8 cellular contexts compared by ENCODE assay signal in genomic region chr1:27402349-27402754, GRCh38. TPM values are rescaled to one million over a fixed set of nuclear protein-coding genes. Genes with fewer than 3 reads are reported as not detected.
DNase-seq lines count a peak whose midpoint lies in the region; ATAC-seq and TF ChIP-seq lines count a peak whose summit lies in the region.

No MANE protein-coding gene starts in this region.

- POLR2A ChIA-PET in activated CD4-positive, alpha-beta memory T cell treated with anti-CD3 and anti-CD28 coated beads for 36 hours (lab: Charles Lee), result no interaction called here
- POLR2A ChIA-PET in activated CD4-positive, alpha-beta memory T cell treated with anti-CD3 and anti-CD28 coated beads, Interleukin-2, amount 10 ng/mL, durations not matched to agents 7 days and 5 days (lab: Charles Lee), result interaction anchor here (1.1 to 1.6 kb wide), 3 partner anchors 45 to 260 kb away, joined by 3 to 4 read pairs (median 4); partner anchors contain the start of gene WASF2
- POLR2A ChIA-PET in naive thymus-derived CD8-positive, alpha-beta T cell (lab: Charles Lee), result interaction anchor here (0.9 to 1.7 kb wide), 5 partner anchors 37 to 206 kb away, joined by 3 to 7 read pairs (median 5); partner anchors contain the start of genes AHDC1 and WASF2

- peak; percentile 15; the same call in 1 of the 3 replicates for ATAC-seq in RWPE2 (ENCODE audit: low read depth)
- ATAC-seq in naive thymus-derived CD8-positive, alpha-beta T cell, result peak; percentile 15 to 18
- ATAC-seq in GM19463 (IDR thresholded peaks at IDR 0.05; ENCODE audit: unreplicated experiment), result no peak
- no peak for ATAC-seq in GM21723 (IDR thresholded peaks at IDR 0.05; ENCODE audit: unreplicated experiment)

- peak; percentile 43 for DNase-seq in activated CD4-positive, alpha-beta memory T cell treated with anti-CD3 and anti-CD28 coated beads for 36 hours
- DNase-seq in activated CD4-positive, alpha-beta memory T cell treated with anti-CD3 and anti-CD28 coated beads, Interleukin-2, amount 10 ng/mL, durations not matched to agents 7 days and 5 days, result no peak
- DNase-seq in RWPE2 (ENCODE audit: low spot score), result no peak
- DNase-seq in fibroblast of lung (ENCODE audit: low read depth in 2 of 2), result peak; percentile 61 to 66
- DNase-seq in naive thymus-derived CD8-positive, alpha-beta T cell, result peak in 1 of 10 donors; percentile 22
- no peak for DNase-seq in NCI-H526 treated with DMSO at 0.1 percent for 48 hours (lab: John Stamatoyannopoulos, UW)

- no peaks in the 10 kb centered on the region for H3K9me3 Mint-ChIP-seq in activated CD4-positive, alpha-beta memory T cell treated with anti-CD3 and anti-CD28 coated beads for 36 hours
- H3K9me3 Mint-ChIP-seq in activated CD4-positive, alpha-beta memory T cell treated with anti-CD3 and anti-CD28 coated beads, Interleukin-2, amount 10 ng/mL, durations not matched to agents 7 days and 5 days, result no peaks in the 10 kb centered on the region
- no peaks in the 10 kb centered on the region for H3K9me3 Mint-ChIP-seq in naive thymus-derived CD8-positive, alpha-beta T cell

- CTCF ChIA-PET in activated CD4-positive, alpha-beta memory T cell treated with anti-CD3 and anti-CD28 coated beads for 36 hours (lab: Charles Lee), result interaction anchor here (0.6 to 2.9 kb wide), 10 partner anchors 14 to 261 kb away, joined by 3 to 13 read pairs (median 4); no protein-coding TSS in a partner anchor
- CTCF ChIA-PET in activated CD4-positive, alpha-beta memory T cell treated with anti-CD3 and anti-CD28 coated beads, Interleukin-2, amount 10 ng/mL, durations not matched to agents 7 days and 5 days (lab: Charles Lee), result interaction anchor here (0.7 to 2.5 kb wide), 10 partner anchors 9 to 267 kb away, joined by 3 to 12 read pairs (median 4); partner anchors contain the start of gene AHDC1

- peaks cover 2% of the 10 kb centered on the region for H3K36me3 Mint-ChIP-seq in activated CD4-positive, alpha-beta memory T cell treated with anti-CD3 and anti-CD28 coated beads for 36 hours
- H3K36me3 Mint-ChIP-seq in activated CD4-positive, alpha-beta memory T cell treated with anti-CD3 and anti-CD28 coated beads, Interleukin-2, amount 10 ng/mL, durations not matched to agents 7 days and 5 days (ENCODE audit: low read depth), result peaks cover 6% of the 10 kb centered on the region
- peaks cover 0 to 5% (median 3%) of the 10 kb centered on the region in 3 donors for H3K36me3 Mint-ChIP-seq in naive thymus-derived CD8-positive, alpha-beta T cell

- peak overlapping the region; percentile 33 for H3K27ac Mint-ChIP-seq in activated CD4-positive, alpha-beta memory T cell treated with anti-CD3 and anti-CD28 coated beads for 36 hours
- H3K27ac Mint-ChIP-seq in activated CD4-positive, alpha-beta memory T cell treated with anti-CD3 and anti-CD28 coated beads, Interleukin-2, amount 10 ng/mL, durations not matched to agents 7 days and 5 days, result no peak overlapping the region
- H3K27ac Mint-ChIP-seq in naive thymus-derived CD8-positive, alpha-beta T cell, result peak overlapping the region in 8 of 10 donors; percentile 31 to 93 (median 84)

- no peak overlapping the region for H2AFZ ChIP-seq in fibroblast of lung (ENCODE audit: low read length)

- H3K27me3 ChIP-seq in RWPE2 (ENCODE audit: insufficient read depth, poor library complexity, severe bottlenecking), result no peaks in the 10 kb centered on the region
- no peaks in the 10 kb centered on the region for H3K27me3 ChIP-seq in fibroblast of lung (ENCODE audit: control insufficient read depth, insufficient read depth, low read length)

- H3K27ac ChIP-seq in RWPE2 (ENCODE audit: poor library complexity, severe bottlenecking) (no peak overlapping the region), fibroblast of lung (ENCODE audit: insufficient read depth, low read length) (no peak overlapping the region)

- peak; percentile 30 for TF ChIP-seq CTCF in RWPE2 (IDR thresholded peaks at IDR 0.05; ENCODE audit: poor library complexity, severe bottlenecking)
- TF ChIP-seq CTCF in fibroblast of lung (conservative IDR thresholded peaks at IDR 0.05 in 1 of 2, IDR thresholded peaks at IDR 0.05 in 1 of 2; ENCODE audit: low read depth in 1 of 2, low read length in 2 of 2), result peak; percentile 49 to 54

- H3K9ac ChIP-seq in fibroblast of lung (ENCODE audit: insufficient read depth, low read length), result no peak overlapping the region

- intact Hi-C loops in activated CD4-positive, alpha-beta memory T cell treated with anti-CD3 and anti-CD28 coated beads for 36 hours (cut with micrococcal nuclease), result loop anchor here (5.0 kb wide), 1 partner anchor 120 kb away; no protein-coding TSS in a partner anchor

- no peaks in the 10 kb centered on the region for H3K79me2 ChIP-seq in fibroblast of lung (ENCODE audit: control insufficient read depth, insufficient read depth, low read length)

- H4K20me1 ChIP-seq in fibroblast of lung (ENCODE audit: control insufficient read depth, extremely low read depth, insufficient read depth, low read length), result no peaks in the 10 kb centered on the region

- no peaks in the 10 kb centered on the region for H3K4me1 ChIP-seq in RWPE2 (ENCODE audit: insufficient read depth, poor library complexity, severe bottlenecking)
- peaks cover 31% of the 10 kb centered on the region for H3K4me1 ChIP-seq in fibroblast of lung (ENCODE audit: control insufficient read depth, extremely low read depth, insufficient read depth, low read length)

- no peak overlapping the region for H3K4me2 ChIP-seq in fibroblast of lung (ENCODE audit: extremely low read depth, insufficient read depth, low read length)

- H3K36me3 ChIP-seq in RWPE2 (ENCODE audit: low read depth) (peaks cover 5% of the 10 kb centered on the region; the same call in 1 of the 2 replicates), fibroblast of lung (ENCODE audit: control insufficient read depth, insufficient read depth, low read length) (peaks cover 4% of the 10 kb centered on the region)

- no peak overlapping the region for H3K4me3 Mint-ChIP-seq in activated CD4-positive, alpha-beta memory T cell treated with anti-CD3 and anti-CD28 coated beads for 36 hours
- no peak overlapping the region for H3K4me3 Mint-ChIP-seq in activated CD4-positive, alpha-beta memory T cell treated with anti-CD3 and anti-CD28 coated beads, Interleukin-2, amount 10 ng/mL, durations not matched to agents 7 days and 5 days
- H3K4me3 Mint-ChIP-seq in naive thymus-derived CD8-positive, alpha-beta T cell, result peak overlapping the region in 2 of 10 donors; percentile 50 to 65

- H3K27me3 Mint-ChIP-seq in activated CD4-positive, alpha-beta memory T cell treated with anti-CD3 and anti-CD28 coated beads for 36 hours, result no peaks in the 10 kb centered on the region
- no peaks in the 10 kb centered on the region for H3K27me3 Mint-ChIP-seq in activated CD4-positive, alpha-beta memory T cell treated with anti-CD3 and anti-CD28 coated beads, Interleukin-2, amount 10 ng/mL, durations not matched to agents 7 days and 5 days
- H3K27me3 Mint-ChIP-seq in naive thymus-derived CD8-positive, alpha-beta T cell, result no peaks in the 10 kb centered on the region

- H3K4me1 Mint-ChIP-seq in activated CD4-positive, alpha-beta memory T cell treated with anti-CD3 and anti-CD28 coated beads for 36 hours (ENCODE audit: low read depth), result peaks cover 7% of the 10 kb centered on the region
- H3K4me1 Mint-ChIP-seq in activated CD4-positive, alpha-beta memory T cell treated with anti-CD3 and anti-CD28 coated beads, Interleukin-2, amount 10 ng/mL, durations not matched to agents 7 days and 5 days, result peaks cover 3% of the 10 kb centered on the region
- peaks cover 14 to 54% (median 29%) of the 10 kb centered on the region in 4 donors for H3K4me1 Mint-ChIP-seq in naive thymus-derived CD8-positive, alpha-beta T cell

- no peak overlapping the region for H3K4me3 ChIP-seq in RWPE2 (ENCODE audit: severe bottlenecking)
- no peak overlapping the region for H3K4me3 ChIP-seq in fibroblast of lung (replicated peaks in 1 of 4; ENCODE audit: control extremely low read depth in 1 of 4, insufficient read depth in 1 of 4, low read depth in 3 of 4, low read length in 4 of 4)

- H3K9me3 ChIP-seq in RWPE2 (ENCODE audit: severe bottlenecking) (no peaks in the 10 kb centered on the region), fibroblast of lung (ENCODE audit: control insufficient read depth, insufficient read depth, low read depth, low read length) (no peaks in the 10 kb centered on the region)

RNA-seq across cellular contexts. Expression of gene GPR3, which starts 9.9 kb away (rescaled TPM):
- total RNA-seq in activated CD4-positive, alpha-beta memory T cell treated with anti-CD3 and anti-CD28 coated beads for 36 hours, result 1 to 10 TPM; 1.3 to 1.5 TPM
- under 1 TPM; 0.58 to 0.65 TPM for total RNA-seq in activated CD4-positive, alpha-beta memory T cell treated with anti-CD3 and anti-CD28 coated beads, Interleukin-2, amount 10 ng/mL, durations not matched to agents 7 days and 5 days
- 0.17 and 0.26 TPM in 2 replicates for total RNA-seq in fibroblast of lung
- 0.82 and 2.1 TPM in 2 replicates for polyA plus RNA-seq in fibroblast of lung
- polyA plus RNA-seq in fibroblast of lung (2012), result 0.54 and 1.7 TPM in 2 replicates
- 2.6 and 7.0 TPM in 2 replicates for polyA minus RNA-seq in fibroblast of lung (ENCODE audit: low replicate concordance)
- not detected for total RNA-seq in naive thymus-derived CD8-positive, alpha-beta T cell
- polyA plus RNA-seq in naive thymus-derived CD8-positive, alpha-beta T cell, result under 1 TPM in 2 of 3 donors, not detected in 1; 0.10 to 0.28 TPM

RNA-seq across cellular contexts. Expression of gene CD164L2, which starts 19.2 kb away (rescaled TPM):
- total RNA-seq in activated CD4-positive, alpha-beta memory T cell treated with anti-CD3 and anti-CD28 coated beads for 36 hours, result not detected
- not detected for total RNA-seq in activated CD4-positive, alpha-beta memory T cell treated with anti-CD3 and anti-CD28 coated beads, Interleukin-2, amount 10 ng/mL, durations not matched to agents 7 days and 5 days
- total RNA-seq in fibroblast of lung, result not detected in 2 replicates
- polyA plus RNA-seq in fibroblast of lung, result not detected in 2 replicates
- polyA plus RNA-seq in fibroblast of lung (2012), result not detected in 2 replicates
- polyA minus RNA-seq in fibroblast of lung (ENCODE audit: low replicate concordance), result not detected in 2 replicates
- total RNA-seq in naive thymus-derived CD8-positive, alpha-beta T cell, result not detected
- polyA plus RNA-seq in naive thymus-derived CD8-positive, alpha-beta T cell, result under 1 TPM in 1 of 3 donors, not detected in 2; 0.17 TPM

RNA-seq across cellular contexts. Expression of gene FCN3, which starts 27.7 kb away (rescaled TPM):
- not detected for total RNA-seq in activated CD4-positive, alpha-beta memory T cell treated with anti-CD3 and anti-CD28 coated beads for 36 hours
- total RNA-seq in activated CD4-positive, alpha-beta memory T cell treated with anti-CD3 and anti-CD28 coated beads, Interleukin-2, amount 10 ng/mL, durations not matched to agents 7 days and 5 days, result not detected
- total RNA-seq in fibroblast of lung, result not detected in 2 replicates
- not detected in 2 replicates for polyA plus RNA-seq in fibroblast of lung
- polyA plus RNA-seq in fibroblast of lung (2012), result 0.22 TPM in 1 of 2 replicates, not detected in the other
- polyA minus RNA-seq in fibroblast of lung (ENCODE audit: low replicate concordance), result not detected in 2 replicates
- not detected for total RNA-seq in naive thymus-derived CD8-positive, alpha-beta T cell
- polyA plus RNA-seq in naive thymus-derived CD8-positive, alpha-beta T cell, result not detected

RNA-seq across cellular contexts. Expression of gene MAP3K6, which starts 35.6 kb away (rescaled TPM):
- 1 to 10 TPM; 8.2 to 9.7 TPM for total RNA-seq in activated CD4-positive, alpha-beta memory T cell treated with anti-CD3 and anti-CD28 coated beads for 36 hours
- total RNA-seq in activated CD4-positive, alpha-beta memory T cell treated with anti-CD3 and anti-CD28 coated beads, Interleukin-2, amount 10 ng/mL, durations not matched to agents 7 days and 5 days, result 10 to 100 TPM; 10.5 to 11.1 TPM
- 8.3 and 12.1 TPM in 2 replicates for total RNA-seq in fibroblast of lung
- polyA plus RNA-seq in fibroblast of lung, result 9.0 and 11.5 TPM in 2 replicates
- polyA plus RNA-seq in fibroblast of lung (2012), result 25.2 and 36.2 TPM in 2 replicates
- polyA minus RNA-seq in fibroblast of lung (ENCODE audit: low replicate concordance), result 31.1 and 43.4 TPM in 2 replicates
- 10 to 100 TPM; 10.1 to 11.6 TPM for total RNA-seq in naive thymus-derived CD8-positive, alpha-beta T cell
- polyA plus RNA-seq in naive thymus-derived CD8-positive, alpha-beta T cell, result 1 to 10 TPM; 1.7 to 6.0 (median 3.0) TPM

Comparison
In these comparisons a context has a peak if more than half of its experiments do, and no peak if none do; other contexts are left out.
1. DNase-seq: peak in activated CD4-positive, alpha-beta memory T cell treated with anti-CD3 and anti-CD28 coated beads for 36 hours (single experiment) and fibroblast of lung (2 of 2); none in activated CD4-positive, alpha-beta memory T cell treated with anti-CD3 and anti-CD28 coated beads, Interleukin-2, amount 10 ng/mL, durations not matched to agents 7 days and 5 days (single experiment), RWPE2 (single experiment) and NCI-H526 treated with DMSO at 0.1 percent for 48 hours (single experiment).
2. ATAC-seq: peak in RWPE2 (single experiment) and naive thymus-derived CD8-positive, alpha-beta T cell (2 of 2); none in GM19463 (single experiment) and GM21723 (single experiment).